9 cellular contexts compared by ENCODE assay signal in the genomic region with DNA sequence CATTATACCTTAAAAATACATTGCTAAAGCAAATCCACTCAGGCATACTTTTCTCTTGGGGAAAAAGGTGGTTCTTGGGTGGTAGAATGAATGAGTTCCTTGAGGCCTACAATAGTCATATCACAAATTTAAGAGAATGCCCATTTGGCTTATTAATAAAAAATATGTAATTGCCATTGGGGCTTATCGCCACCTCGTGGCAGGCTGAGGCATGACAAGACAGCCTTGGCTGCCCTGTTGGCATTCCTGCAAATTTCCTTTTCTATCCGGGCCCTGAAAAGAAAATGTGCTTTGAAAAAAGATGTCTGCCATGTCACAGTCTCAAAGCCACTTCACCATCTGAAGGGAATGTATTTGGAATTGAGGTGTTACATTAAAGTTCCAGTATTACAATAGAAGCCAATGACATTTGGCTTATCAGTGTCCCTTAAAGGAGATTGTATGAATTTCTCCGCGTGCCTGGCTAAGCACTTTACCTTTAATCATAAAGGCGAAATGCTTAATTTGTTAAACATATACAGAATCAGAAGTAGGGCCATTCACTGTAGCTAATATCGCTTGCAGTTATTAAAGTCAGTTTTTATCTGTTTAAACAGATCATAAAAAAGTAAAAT.
DNase-seq lines count a peak whose midpoint lies in the region; ATAC-seq and TF ChIP-seq lines count a peak whose summit lies in the region.
"Had no signal": no experiment of that assay in that cellular context is flagged by ENCODE, and none has a peak within 500 bp of the region (broad histone marks: within the 10 kb centered on the region; RNA-seq: fewer than 3 reads in every experiment).

No MANE protein-coding gene starts in this region.

- H3K36me3 Mint-ChIP-seq in activated T-cell treated with anti-CD3 and anti-CD28 coated beads, Interleukin-2, amount 50 U/mL, for 24 hours (ENCODE audit: low read depth): no peaks in the 10 kb centered on the region

- no peaks in the 10 kb centered on the region for H3K36me3 ChIP-seq in MG63

- peak; percentile 90 for TF ChIP-seq CTCF in retinal pigment epithelial cell (conservative IDR thresholded peaks at IDR 0.05; ENCODE audit: low read depth, low read length)

- no peak overlapping the region for H3K27ac Mint-ChIP-seq in activated T-cell treated with anti-CD3 and anti-CD28 coated beads, Interleukin-2, amount 50 U/mL, for 24 hours
- H3K27ac Mint-ChIP-seq: activated naive CD4-positive, alpha-beta T cell treated with anti-CD3 and anti-CD28 coated beads, Interleukin-2, amount 50 U/mL, for 72 hours had no signal

- H3K4me3 ChIP-seq in MG63 (no peak overlapping the region), retinal pigment epithelial cell (ENCODE audit: low read length) (no peak overlapping the region)

- no peaks in the 10 kb centered on the region for H3K9me3 ChIP-seq in MG63

- peaks cover 5% of the 10 kb centered on the region for H3K9me3 Mint-ChIP-seq in activated T-cell treated with anti-CD3 and anti-CD28 coated beads, Interleukin-2, amount 50 U/mL, for 24 hours

- H3K4me1 Mint-ChIP-seq in activated T-cell treated with anti-CD3 and anti-CD28 coated beads, Interleukin-2, amount 50 U/mL, for 24 hours (ENCODE audit: low read depth): peaks cover 17% of the 10 kb centered on the region

- DNase-seq in NCI-H2029 (lab: John Stamatoyannopoulos, UW) (peak; percentile 28), NCI-H2029 treated with DMSO at 0.1 percent for 48 hours (lab: John Stamatoyannopoulos, UW) (no peak), MG63 (peak; percentile 6), head of caudate nucleus (peak in 31 of 42 donors; percentile 5 to 72 (median 29)), retinal pigment epithelial cell (ENCODE audit: low read depth) (no peak)
- peak; percentile 64 for DNase-seq in activated T-cell treated with anti-CD3 and anti-CD28 coated beads, Interleukin-2, amount 50 U/mL, for 24 hours

- no peak for ATAC-seq in HG03378 (IDR thresholded peaks at IDR 0.05; ENCODE audit: unreplicated experiment)
- ATAC-seq in HG02973 (IDR thresholded peaks at IDR 0.05; ENCODE audit: unreplicated experiment): no peak
- ATAC-seq: activated naive CD4-positive, alpha-beta T cell treated with anti-CD3 and anti-CD28 coated beads, Interleukin-2, amount 50 U/mL, for 72 hours had no signal

- intact Hi-C loops in head of caudate nucleus (cut with DNase I): no loop called here

- H3K27me3 Mint-ChIP-seq in activated T-cell treated with anti-CD3 and anti-CD28 coated beads, Interleukin-2, amount 50 U/mL, for 24 hours: no peaks in the 10 kb centered on the region

- H3K4me3 Mint-ChIP-seq in activated T-cell treated with anti-CD3 and anti-CD28 coated beads, Interleukin-2, amount 50 U/mL, for 24 hours: no peak overlapping the region

- H3K27me3 ChIP-seq in MG63: no peaks in the 10 kb centered on the region

Comparison
In these comparisons a context has a peak if more than half of its experiments do, and no peak if none do; other contexts are left out.
1. DNase-seq: peak in NCI-H2029 (single experiment), MG63 (single experiment), activated T-cell treated with anti-CD3 and anti-CD28 coated beads, Interleukin-2, amount 50 U/mL, for 24 hours (single experiment) and head of caudate nucleus (31 of 42); none in NCI-H2029 treated with DMSO at 0.1 percent for 48 hours (single experiment) and retinal pigment epithelial cell (single experiment).